In the genomic region with DNA sequence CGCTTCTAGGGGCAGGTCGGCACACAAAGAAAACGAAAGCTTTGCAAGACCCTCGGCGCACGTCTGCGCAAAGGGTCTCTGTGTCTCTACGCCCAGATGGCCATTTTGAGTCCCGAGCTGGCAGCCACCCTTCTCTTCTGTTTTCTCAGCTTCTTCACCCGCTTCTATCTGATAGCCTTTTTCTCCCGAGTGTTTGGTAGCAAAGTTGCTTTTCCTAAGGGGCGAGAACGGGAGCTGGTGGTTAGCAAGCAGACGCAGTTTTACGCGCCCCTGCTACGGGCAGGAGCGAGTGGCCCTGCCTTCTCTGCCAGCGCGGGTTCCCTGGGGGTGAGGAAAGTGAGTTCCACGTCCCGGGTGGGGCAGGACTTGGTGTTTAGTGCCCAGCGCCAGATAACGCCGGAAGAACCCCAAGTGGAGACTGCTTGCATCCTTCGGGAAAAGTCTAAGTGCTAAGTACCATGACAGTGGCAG, we compare ENCODE assay signal across 1 cellular context.
TF ChIP-seq lines count a peak whose summit lies in the region.

No MANE protein-coding gene starts in this region.

TF ChIP-seq in WTC11, 78 proteins besides CTCF, POLR2A, EP300 and RAD21 (continued from another document):
- TF ChIP-seq, protein P1, sequence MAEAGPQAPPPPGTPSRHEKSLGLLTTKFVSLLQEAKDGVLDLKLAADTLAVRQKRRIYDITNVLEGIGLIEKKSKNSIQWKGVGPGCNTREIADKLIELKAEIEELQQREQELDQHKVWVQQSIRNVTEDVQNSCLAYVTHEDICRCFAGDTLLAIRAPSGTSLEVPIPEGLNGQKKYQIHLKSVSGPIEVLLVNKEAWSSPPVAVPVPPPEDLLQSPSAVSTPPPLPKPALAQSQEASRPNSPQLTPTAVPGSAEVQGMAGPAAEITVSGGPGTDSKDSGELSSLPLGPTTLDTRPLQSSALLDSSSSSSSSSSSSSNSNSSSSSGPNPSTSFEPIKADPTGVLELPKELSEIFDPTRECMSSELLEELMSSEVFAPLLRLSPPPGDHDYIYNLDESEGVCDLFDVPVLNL (CRISPR knock-in tag; IDR thresholded peaks at IDR 0.05; ENCODE audit: borderline replicate concordance, low read depth), result no peak
- TF ChIP-seq ZNF138 (CRISPR knock-in tag; conservative IDR thresholded peaks at IDR 0.05), result no peak
